24 cellular contexts compared by ENCODE assay signal in the genomic region with DNA sequence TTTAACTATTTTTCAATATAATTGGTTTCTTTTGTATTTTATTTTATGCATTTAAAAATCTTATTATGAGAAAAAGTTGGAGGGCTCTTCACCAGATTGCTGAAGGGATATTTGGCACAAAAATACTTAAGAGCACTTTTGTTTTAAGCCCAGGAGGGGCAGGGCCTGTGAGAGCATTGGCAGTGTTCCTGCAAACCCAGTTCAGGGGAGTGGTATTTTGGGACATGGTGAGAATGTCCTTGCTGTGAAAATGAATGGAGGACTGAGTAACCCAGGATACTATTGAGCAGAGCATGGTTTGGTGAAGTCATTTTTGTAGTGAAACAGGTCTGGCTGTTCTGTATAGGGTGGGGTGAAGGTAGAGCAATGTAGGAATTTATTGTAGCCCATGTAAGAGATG.
"Had no signal": no experiment of that assay in that cellular context is flagged by ENCODE, and none has a peak within 500 bp of the region (broad histone marks: within the 10 kb centered on the region; RNA-seq: fewer than 3 reads in every experiment).

No MANE protein-coding gene starts in this region.

- H3K27ac ChIP-seq: heart right ventricle, hepatocyte, lower lobe of right lung, ovary, right atrium auricular region, right lobe of liver, transverse colon, upper lobe of left lung had no signal

- DNase-seq: heart right ventricle; kidney glomerular epithelial cell; left cardiac atrium; lower lobe of right lung; mammary epithelial cell; mesendoderm; naive B cell; natural killer cell; nephron progenitor cell; ovary; right lobe of liver; stimulated activated CD4-positive, alpha-beta T cell treated with anti-CD3 and anti-CD28 coated beads, Interleukin-1b, Interleukin-23, amount 100 ng/mL, for 48 hours; stimulated activated CD4-positive, alpha-beta T cell treated with anti-CD3 and anti-CD28 coated beads, Interleukin-2, amount 100 ng/mL, for 48 hours; stimulated activated CD4-positive, alpha-beta T cell treated with anti-CD3 and anti-CD28 coated beads, Interleukin-4, amount 100 ng/mL, for 4 hours; stimulated activated CD8-positive, alpha-beta memory T cell treated with anti-CD3 and anti-CD28 coated beads, Interleukin-4, amount 100 ng/mL, for 48 hours; stimulated activated naive CD4-positive, alpha-beta T cell treated with Interleukin-2 at 50 U/mL for 16 hours; stimulated activated naive CD8-positive, alpha-beta T cell treated with anti-CD3 and anti-CD28 coated beads, Interleukin-15, amount 100 ng/mL, for 72 hours; transverse colon; upper lobe of left lung had no signal

- H3K4me1 ChIP-seq: heart right ventricle, lower lobe of right lung, right atrium auricular region, right lobe of liver, transverse colon, upper lobe of left lung had no signal

- H3K4me3 ChIP-seq: heart right ventricle, hepatocyte, lower lobe of right lung, ovary, right atrium auricular region, right lobe of liver, smooth muscle cell, transverse colon, upper lobe of left lung had no signal

- ATAC-seq: heart right ventricle; left cardiac atrium; left lobe of liver; natural killer cell; right lobe of liver; stimulated activated memory B cell treated with anti-CD40 and anti-IgM and Interleukin-4, amounts not matched to agents 10 μg/mL and 1 μg/mL and 100 μg/mL, for 72 hours; stimulated activated naive CD8-positive, alpha-beta T cell treated with anti-CD3 and anti-CD28 coated beads, Interleukin-15, amount 100 ng/mL, for 72 hours had no signal

- H3K9me3 ChIP-seq: heart right ventricle, lower lobe of right lung, ovary, right atrium auricular region, right lobe of liver, transverse colon, upper lobe of left lung had no signal

- H3K36me3 ChIP-seq: heart right ventricle, lower lobe of right lung, ovary, right atrium auricular region, right lobe of liver, transverse colon, upper lobe of left lung had no signal

- H3K27me3 ChIP-seq: hepatocyte, ovary, right atrium auricular region, right lobe of liver, transverse colon, upper lobe of left lung had no signal
